In the genomic region with DNA sequence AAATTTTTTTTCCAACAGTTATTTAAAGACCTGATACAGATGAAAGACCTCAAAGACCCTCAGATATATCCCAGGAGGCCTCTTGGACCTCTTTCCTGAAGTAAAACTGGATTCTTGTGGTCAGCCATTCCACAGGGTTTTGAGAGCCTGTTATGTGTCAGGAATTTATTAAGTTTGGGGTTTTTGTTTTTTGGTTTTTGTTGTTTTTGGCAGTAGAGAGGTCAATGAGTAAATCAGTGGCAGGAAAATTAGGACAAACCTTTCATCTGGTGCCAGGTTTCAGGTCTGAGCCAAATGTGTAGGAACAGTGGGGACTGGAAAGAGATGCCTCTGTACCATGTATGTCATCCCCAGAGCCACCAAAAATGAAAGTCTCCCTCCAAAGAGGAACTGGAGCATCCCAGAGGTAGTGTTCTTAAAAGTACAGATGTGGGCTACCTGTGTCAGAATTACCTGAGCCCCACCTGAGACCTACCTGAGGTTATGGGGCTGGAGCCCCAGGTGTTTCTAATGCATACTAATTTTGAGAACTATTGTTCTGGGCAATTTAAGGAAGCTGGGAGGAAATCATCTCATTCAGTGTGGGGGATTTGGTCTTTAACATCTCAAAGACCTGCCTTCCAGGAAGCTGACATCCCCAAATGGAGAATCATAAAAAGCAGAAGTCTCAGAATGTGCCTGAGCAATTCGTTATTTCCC, we compare ENCODE assay signal across 13 cellular contexts.
A peak's percentile ranks its signal among the peaks of the same experiment; 100 is the strongest.
DNase-seq lines count a peak whose midpoint lies in the region; ATAC-seq, FAIRE-seq and TF ChIP-seq lines count a peak whose summit lies in the region.
"Had no signal": no experiment of that assay in that cellular context is flagged by ENCODE, and none has a peak within 500 bp of the region (broad histone marks: within the 10 kb centered on the region; RNA-seq: fewer than 3 reads in every experiment).

No MANE protein-coding gene starts in this region.

- H3K27ac Mint-ChIP-seq in MCF 10A (ENCODE audit: low read depth, unreplicated experiment) (no peak overlapping the region), T-cell (no peak overlapping the region)
- H3K27ac Mint-ChIP-seq: naive thymus-derived CD8-positive, alpha-beta T cell; stimulated activated naive CD8-positive, alpha-beta T cell treated with anti-CD3 and anti-CD28 coated beads, Interleukin-15, Interleukin-2, amounts not matched to agents 100 ng/mL and 50 ng/mL, for 24 hours had no signal

- FAIRE-seq in urothelium cell line (lab: Jason Lieb, UNC): no peak
- FAIRE-seq: A549 had no signal

- intact Hi-C loops in MCF 10A (cut with micrococcal nuclease) (no loop called here), breast epithelium (cut with DNase I; ENCODE audit: low total_unique reads) (no loop called here), left lung (cut with DNase I) (no loop called here)

- no peaks in the 10 kb centered on the region for H3K36me3 ChIP-seq in breast epithelium
- no peaks in the 10 kb centered on the region for H3K36me3 ChIP-seq in left lung
- H3K36me3 ChIP-seq: colonic mucosa had no signal

- H3K4me1 Mint-ChIP-seq in MCF 10A (ENCODE audit: insufficient read depth, unreplicated experiment) (no peaks in the 10 kb centered on the region), T-cell (no peaks in the 10 kb centered on the region)
- H3K4me1 Mint-ChIP-seq: naive thymus-derived CD8-positive, alpha-beta T cell had no signal

- H3K4me1 ChIP-seq in breast epithelium: no peaks in the 10 kb centered on the region
- H3K4me1 ChIP-seq in left lung: peaks cover 0 to 9% of the 10 kb centered on the region in 2 donors
- H3K4me1 ChIP-seq: A549, colonic mucosa had no signal

- in situ Hi-C loops in astrocyte of the spinal cord (cut with HindIII; ENCODE audit: low sequenced_read_pairs): no loop called here

- POLR2A ChIA-PET in MCF 10A (lab: Yijun Ruan, JAX): no interaction called here
- POLR2A ChIA-PET in T-cell (lab: Charles Lee): no interaction called here

- ATAC-seq in left lung: no peak
- ATAC-seq in T-cell (replicated peaks in 1 of 4): no peak
- ATAC-seq: A549; naive thymus-derived CD8-positive, alpha-beta T cell had no signal

- H3K4me3 ChIP-seq in breast epithelium (no peak overlapping the region), astrocyte of the spinal cord (ENCODE audit: low read depth, low read length) (no peak overlapping the region), left lung (no peak overlapping the region)
- H3K4me3 ChIP-seq: A549, colonic mucosa had no signal

- H3K27ac ChIP-seq in breast epithelium (peak overlapping the region in 1 of 2 donors; percentile 8), left lung (peak overlapping the region; percentile 46 to 49)
- H3K27ac ChIP-seq: A549, colonic mucosa had no signal

- H3K4me3 Mint-ChIP-seq in MCF 10A (ENCODE audit: unreplicated experiment) (no peak overlapping the region), T-cell (no peak overlapping the region)
- H3K4me3 Mint-ChIP-seq: naive thymus-derived CD8-positive, alpha-beta T cell; stimulated activated naive CD8-positive, alpha-beta T cell treated with anti-CD3 and anti-CD28 coated beads, Interleukin-15, Interleukin-2, amounts not matched to agents 100 ng/mL and 50 ng/mL, for 24 hours had no signal

- H3K27me3 ChIP-seq in breast epithelium: no peaks in the 10 kb centered on the region
- no peaks in the 10 kb centered on the region for H3K27me3 ChIP-seq in left lung
- H3K27me3 ChIP-seq: colonic mucosa had no signal

- no peaks in the 10 kb centered on the region for H3K9me3 Mint-ChIP-seq in MCF 10A (ENCODE audit: unreplicated experiment)
- no peaks in the 10 kb centered on the region for H3K9me3 Mint-ChIP-seq in T-cell
- H3K9me3 Mint-ChIP-seq: naive thymus-derived CD8-positive, alpha-beta T cell; stimulated activated naive CD8-positive, alpha-beta T cell treated with anti-CD3 and anti-CD28 coated beads, Interleukin-15, Interleukin-2, amounts not matched to agents 100 ng/mL and 50 ng/mL, for 24 hours had no signal

- DNase-seq in MCF 10A (ENCODE audit: unreplicated experiment) (peak; percentile 59), breast epithelium (ENCODE audit: low spot score in 2 of 2) (no peak), astrocyte of the spinal cord (ENCODE audit: low read depth, low spot score) (peak; percentile 80), left lung (no peak), urothelium cell line (ENCODE audit: low spot score) (peak; percentile 39), T-cell (no peak), islet precursor cell (no peak), nucleus accumbens (lab: John Stamatoyannopoulos, UW) (no peak)
- DNase-seq: colonic mucosa; naive thymus-derived CD8-positive, alpha-beta T cell; NCI-H1092 treated with DMSO at 0.1 percent for 48 hours had no signal

- TF ChIP-seq CTCF in MCF 10A (IDR thresholded peaks at IDR 0.05; ENCODE audit: unreplicated experiment) (no peak), breast epithelium (IDR thresholded peaks at IDR 0.05) (no peak), astrocyte of the spinal cord (IDR thresholded peaks at IDR 0.05; ENCODE audit: low read depth, low read length) (no peak), left lung (IDR thresholded peaks at IDR 0.05) (no peak)

- H3K9me3 ChIP-seq in breast epithelium (no peaks in the 10 kb centered on the region), left lung (no peaks in the 10 kb centered on the region)
- H3K9me3 ChIP-seq: A549, colonic mucosa had no signal

- no peak for TF ChIP-seq POLR2A in breast epithelium (IDR thresholded peaks at IDR 0.05)

- H3K27me3 Mint-ChIP-seq in MCF 10A (ENCODE audit: insufficient read depth, unreplicated experiment) (no peaks in the 10 kb centered on the region), T-cell (peaks cover 6 to 13% of the 10 kb centered on the region in 2 donors)

- H3K36me3 Mint-ChIP-seq in MCF 10A (ENCODE audit: insufficient read depth, unreplicated experiment) (no peaks in the 10 kb centered on the region), T-cell (no peaks in the 10 kb centered on the region)
- H3K36me3 Mint-ChIP-seq: naive thymus-derived CD8-positive, alpha-beta T cell had no signal

- no TSS peak for BruUV-seq in MCF 10A (replicated peaks; lab: Mats Ljungman, UMichigan)

- CTCF ChIA-PET in MCF 10A (lab: Yijun Ruan, JAX) (no interaction called here), T-cell (lab: Charles Lee) (no interaction called here)

Comparison
In these comparisons a context has a peak if more than half of its experiments do, and no peak if none do; other contexts are left out.
1. DNase-seq: peak in MCF 10A (single experiment), astrocyte of the spinal cord (single experiment) and urothelium cell line (single experiment); none in breast epithelium (0 of 2), left lung (0 of 2), T-cell (0 of 34), islet precursor cell (single experiment) and nucleus accumbens (0 of 56).